In genomic region chr15:74370471-74370870, GRCh38 we compare ENCODE assay signal across 28 cellular contexts. TPM values are rescaled to one million over a fixed set of nuclear protein-coding genes. Genes with fewer than 3 reads are reported as not detected.
"Had no signal": no experiment of that assay in that cellular context is flagged by ENCODE, and none has a peak within 500 bp of the region (broad histone marks: within the 10 kb centered on the region; RNA-seq: fewer than 3 reads in every experiment).

No MANE protein-coding gene starts in this region.

- H3K27ac Mint-ChIP-seq: activated CD4-positive, alpha-beta memory T cell treated with anti-CD3 and anti-CD28 coated beads, Interleukin-2, amount 10 ng/mL, durations not matched to agents 7 days and 5 days; activated CD4-positive, alpha-beta T cell treated with anti-CD3 and anti-CD28 coated beads, Interleukin-2, amount 10 ng/mL, durations not matched to agents 7 days and 5 days; activated naive CD8-positive, alpha-beta T cell; activated T-helper 17 cell treated with anti-CD3 and anti-CD28 coated beads, Interleukin-2, amount 50 U/mL, for 72 hours; dendritic cell treated with granulocyte-macrophage colony-stimulating factor and Interleukin-4, amounts not matched to agents 40 ng/mL and 50 ng/mL, for 4 days; endodermal cell; WTC11 had no signal

- H3K4me3 ChIP-seq: body of pancreas, colonic mucosa, dorsolateral prefrontal cortex had no signal

- ATAC-seq: activated T-cell treated with anti-CD3 and anti-CD28 coated beads, Interleukin-2, amount 50 U/mL, for 4 hours; activated T-helper 17 cell treated with anti-CD3 and anti-CD28 coated beads, Interleukin-2, amount 50 U/mL, for 72 hours; body of pancreas; esophagus mucosa; WTC11 had no signal

- H3K4me3 Mint-ChIP-seq: activated CD4-positive, alpha-beta memory T cell treated with anti-CD3 and anti-CD28 coated beads, Interleukin-2, amount 10 ng/mL, durations not matched to agents 7 days and 5 days; activated CD4-positive, alpha-beta T cell treated with anti-CD3 and anti-CD28 coated beads, Interleukin-2, amount 10 ng/mL, durations not matched to agents 7 days and 5 days; activated naive CD8-positive, alpha-beta T cell; activated T-cell treated with anti-CD3 and anti-CD28 coated beads, Interleukin-2, amount 50 U/mL, for 4 hours; activated T-helper 17 cell treated with anti-CD3 and anti-CD28 coated beads, Interleukin-2, amount 50 U/mL, for 72 hours; dendritic cell treated with granulocyte-macrophage colony-stimulating factor and Interleukin-4, amounts not matched to agents 40 ng/mL and 50 ng/mL, for 4 days; endodermal cell; WTC11 had no signal

- H3K27ac ChIP-seq: body of pancreas, colonic mucosa, dorsolateral prefrontal cortex had no signal

- DNase-seq: activated CD4-positive, alpha-beta memory T cell treated with anti-CD3 and anti-CD28 coated beads, Interleukin-2, amount 10 ng/mL, durations not matched to agents 7 days and 5 days; activated CD4-positive, alpha-beta T cell treated with anti-CD3 and anti-CD28 coated beads for 1 hour; activated CD4-positive, alpha-beta T cell treated with anti-CD3 and anti-CD28 coated beads for 4 hours; activated CD4-positive, alpha-beta T cell treated with anti-CD3 and anti-CD28 coated beads, Interleukin-2, amount 10 ng/mL, durations not matched to agents 7 days and 5 days; activated CD4-positive, alpha-beta T cell treated with anti-CD3 and anti-CD28 coated beads, Interleukin-2, amount 50 U/mL, for 4 hours; activated effector memory CD4-positive, alpha-beta T cell treated with Interleukin-2 at 50 U/mL for 16 hours; activated gamma-delta T cell treated with Interleukin-2 at 50 U/mL for 16 hours; activated naive CD4-positive, alpha-beta T cell treated with anti-CD3 and anti-CD28 coated beads, Interleukin-2, amount 50 U/mL, for 16 hours; activated naive CD4-positive, alpha-beta T cell treated with Interleukin-2 at 50 U/mL for 16 hours; activated T-cell treated with anti-CD3 and anti-CD28 coated beads, Interleukin-2, amount 50 U/mL, for 4 hours; amygdala; aorta; body of pancreas; central memory CD4-positive, alpha-beta T cell; cerebellar nuclear complex; colonic mucosa; dorsolateral prefrontal cortex; effector memory CD4-positive, alpha-beta T cell; endodermal cell; foreskin fibroblast; T-helper 2 cell had no signal

- H3K36me3 Mint-ChIP-seq: activated naive CD8-positive, alpha-beta T cell; WTC11 had no signal

- H3K36me3 ChIP-seq: colonic mucosa had no signal

- H3K9me3 ChIP-seq: body of pancreas, colonic mucosa had no signal

- H3K9me3 Mint-ChIP-seq: activated CD4-positive, alpha-beta memory T cell treated with anti-CD3 and anti-CD28 coated beads, Interleukin-2, amount 10 ng/mL, durations not matched to agents 7 days and 5 days; activated CD4-positive, alpha-beta T cell treated with anti-CD3 and anti-CD28 coated beads, Interleukin-2, amount 10 ng/mL, durations not matched to agents 7 days and 5 days; activated T-cell treated with anti-CD3 and anti-CD28 coated beads, Interleukin-2, amount 50 U/mL, for 4 hours; activated T-helper 17 cell treated with anti-CD3 and anti-CD28 coated beads, Interleukin-2, amount 50 U/mL, for 72 hours; dendritic cell treated with granulocyte-macrophage colony-stimulating factor and Interleukin-4, amounts not matched to agents 40 ng/mL and 50 ng/mL, for 4 days; endodermal cell; WTC11 had no signal

RNA-seq across cellular contexts. Expression of gene CYP11A1, which starts 3.0 kb away (rescaled TPM):
- total RNA-seq: activated CD4-positive, alpha-beta memory T cell treated with anti-CD3 and anti-CD28 coated beads, Interleukin-2, amount 10 ng/mL, durations not matched to agents 7 days and 5 days; activated CD4-positive, alpha-beta T cell treated with anti-CD3 and anti-CD28 coated beads, Interleukin-2, amount 10 ng/mL, durations not matched to agents 7 days and 5 days; activated T-helper 17 cell treated with anti-CD3 and anti-CD28 coated beads, Interleukin-2, amount 50 U/mL, for 72 hours; frontal cortex; T-helper 1 cell treated with Interleukin-12 subunit alpha and Interleukin-12 subunit beta and Interleukin-4 antibody, amounts not matched to agents 30 ng/mL and 1 ng/mL, for 36 hours had no signal
